8 cellular contexts compared by ENCODE assay signal in genomic region chr2:96407041-96407918, GRCh38.
DNase-seq lines count a peak whose midpoint lies in the region; ATAC-seq and TF ChIP-seq lines count a peak whose summit lies in the region.

No MANE protein-coding gene starts in this region.

- H3K4me3 Mint-ChIP-seq in activated naive CD4-positive, alpha-beta T cell treated with anti-CD3 and anti-CD28 coated beads, Interleukin-2, amount 10 ng/mL, durations not matched to agents 7 days and 5 days = no peak overlapping the region

- H3K4me3 ChIP-seq in SK-N-MC (0 out of 2 replicates have a peak overlapping the region, but pooled peaks have one; percentile 16), ovary (no peak overlapping the region), tibial artery (no peak overlapping the region)

- TF ChIP-seq CTCF in GM10266 (IDR thresholded peaks at IDR 0.05; ENCODE audit: control insufficient read depth, insufficient read depth, low read depth, missing control alignments) (peak; percentile 88), ovary (IDR thresholded peaks at IDR 0.05) (peak; percentile 35 to 54 (median 51)), tibial artery (IDR thresholded peaks at IDR 0.05) (peak; percentile 73 to 76)

- no peaks in the 10 kb centered on the region for H3K9me3 Mint-ChIP-seq in activated naive CD4-positive, alpha-beta T cell treated with anti-CD3 and anti-CD28 coated beads, Interleukin-2, amount 10 ng/mL, durations not matched to agents 7 days and 5 days

- peaks cover 16% of the 10 kb centered on the region for H3K27me3 Mint-ChIP-seq in activated naive CD4-positive, alpha-beta T cell treated with anti-CD3 and anti-CD28 coated beads, Interleukin-2, amount 10 ng/mL, durations not matched to agents 7 days and 5 days

- no peak for TF ChIP-seq EP300 in ovary (IDR thresholded peaks at IDR 0.05)

- peaks cover 25% of the 10 kb centered on the region for H3K4me1 Mint-ChIP-seq in activated naive CD4-positive, alpha-beta T cell treated with anti-CD3 and anti-CD28 coated beads, Interleukin-2, amount 10 ng/mL, durations not matched to agents 7 days and 5 days

- no peak for ATAC-seq in HG02870 (IDR thresholded peaks at IDR 0.05; ENCODE audit: unreplicated experiment)

- WGBS in ovary, 3 donors = 19 to 29% (median 21%) methylated on average over 20 of the region's 20 CpGs

- no peaks in the 10 kb centered on the region for H3K36me3 Mint-ChIP-seq in activated naive CD4-positive, alpha-beta T cell treated with anti-CD3 and anti-CD28 coated beads, Interleukin-2, amount 10 ng/mL, durations not matched to agents 7 days and 5 days

- H3K36me3 ChIP-seq in SK-N-MC (ENCODE audit: insufficient read depth, low read length) = no peaks in the 10 kb centered on the region
- H3K36me3 ChIP-seq in ovary = no peaks in the 10 kb centered on the region
- H3K36me3 ChIP-seq in tibial artery = no peaks in the 10 kb centered on the region

- peak; percentile 79 for DNase-seq in GM10266 (ENCODE audit: extremely low spot score)
- peak; percentile 23 for DNase-seq in KG1 (lab: John Stamatoyannopoulos, UW)
- peak; percentile 56 for DNase-seq in SK-N-MC (ENCODE audit: low read depth, low spot score)
- peak; percentile 82 for DNase-seq in activated naive CD4-positive, alpha-beta T cell treated with anti-CD3 and anti-CD28 coated beads, Interleukin-2, amount 10 ng/mL, durations not matched to agents 7 days and 5 days
- DNase-seq in globus pallidus (ENCODE audit: low spot score) = peak; percentile 92
- DNase-seq in ovary = peak; percentile 24 to 60 (median 45)
- peak; percentile 38 to 78 for DNase-seq in tibial artery

- H3K27ac ChIP-seq in SK-N-MC (no peak overlapping the region), ovary (no peak overlapping the region), tibial artery (no peak overlapping the region)

- H3K9me3 ChIP-seq in SK-N-MC (ENCODE audit: low read depth, low read length) (no peaks in the 10 kb centered on the region), ovary (no peaks in the 10 kb centered on the region), tibial artery (no peaks in the 10 kb centered on the region)

- peaks cover 13% of the 10 kb centered on the region for H3K4me1 ChIP-seq in ovary (ENCODE audit: insufficient read depth)
- peaks cover 0 to 41% (median 26%) of the 10 kb centered on the region in 4 donors for H3K4me1 ChIP-seq in tibial artery

- H3K27me3 ChIP-seq in ovary = no peaks in the 10 kb centered on the region
- no peaks in the 10 kb centered on the region for H3K27me3 ChIP-seq in tibial artery

- intact Hi-C loops in ovary (cut with DNase I) (loop anchor here in 3 of 4 donors (5.0 kb wide), 3 partner anchors 95 to 145 kb away; partner anchors contain the start of gene NEURL3 (in 2 of the 3)), tibial artery (cut with DNase I; ENCODE audit: low total_unique reads) (loop anchor here (10.0 kb wide), 1 partner anchor 148 kb away; no protein-coding TSS in a partner anchor)

- CTCF ChIA-PET in activated naive CD4-positive, alpha-beta T cell treated with anti-CD3 and anti-CD28 coated beads, Interleukin-2, amount 10 ng/mL, durations not matched to agents 7 days and 5 days (lab: Charles Lee) = interaction anchor here (0.7 to 7.3 kb wide), 32 partner anchors 11 to 269 kb away, joined by 3 to 158 read pairs (median 4); partner anchors contain the start of genes ASTL and NEURL3

- H3K27ac Mint-ChIP-seq in activated naive CD4-positive, alpha-beta T cell treated with anti-CD3 and anti-CD28 coated beads, Interleukin-2, amount 10 ng/mL, durations not matched to agents 7 days and 5 days = peak overlapping the region; percentile 33

- no peak overlapping the region for H3K9ac ChIP-seq in SK-N-MC (ENCODE audit: insufficient read length)

- TF ChIP-seq POLR2A in ovary (IDR thresholded peaks at IDR 0.05) = no peak

Comparison
In these comparisons a context has a peak if more than half of its experiments do, and no peak if none do; other contexts are left out.
1. DNase-seq: peak in every context shown above with its lines; median percentile 92 in globus pallidus; 82 in activated naive CD4-positive, alpha-beta T cell treated with anti-CD3 and anti-CD28 coated beads, Interleukin-2, amount 10 ng/mL, durations not matched to agents 7 days and 5 days; 79 in GM10266; 58 in tibial artery; 56 in SK-N-MC; 45 in ovary; 23 in KG1.